Comparison of ENCODE assay signal across 8 cellular contexts in genomic region chr9:37408933-37409710, GRCh38. TPM values are rescaled to one million over a fixed set of nuclear protein-coding genes. Genes with fewer than 3 reads are reported as not detected.
DNase-seq lines count a peak whose midpoint lies in the region; ATAC-seq lines count a peak whose summit lies in the region.

No MANE protein-coding gene starts in this region.

- intact Hi-C loops in Right ventricle myocardium superior (cut with DNase I): no loop called here

- DNase-seq in activated CD4-positive, alpha-beta T cell treated with anti-CD3 and anti-CD28 coated beads, Interleukin-2, amount 50 U/mL, for 4 hours: peak; percentile 57 to 61
- peak; percentile 19 to 29 for DNase-seq in stimulated activated CD4-positive, alpha-beta T cell treated with anti-CD3 and anti-CD28 coated beads, Interleukin-15, amount 100 ng/mL, for 1 hour (ENCODE audit: low read depth in 1 of 2, low spot score in 1 of 2)
- DNase-seq in NCI-H82 (lab: John Stamatoyannopoulos, UW) (no peak), occipital lobe (lab: John Stamatoyannopoulos, UW) (no peak), Right ventricle myocardium superior (no peak), NOMO-1 treated with dmso at 0.1 percent for 144 hours (lab: John Stamatoyannopoulos, UW; ENCODE audit: unreplicated experiment) (no peak)

- ATAC-seq in GM19023 (IDR thresholded peaks at IDR 0.05; ENCODE audit: unreplicated experiment) (peak; percentile 80), HG03064 (IDR thresholded peaks at IDR 0.05; ENCODE audit: low read depth, unreplicated experiment) (peak; percentile 81), Right ventricle myocardium superior (ENCODE audit: poor library complexity) (no peak)

RNA-seq across cellular contexts. Expression of gene GRHPR, which starts 13.4 kb away (rescaled TPM):
- 61.6 TPM for total RNA-seq in occipital lobe
- total RNA-seq in Right ventricle myocardium superior: 109 TPM

RNA-seq across cellular contexts. Expression of gene ZBTB5, which starts 56.1 kb away (rescaled TPM):
- total RNA-seq in occipital lobe (22.5 TPM), Right ventricle myocardium superior (4.4 TPM)

Comparison
In these comparisons a context has a peak if more than half of its experiments do, and no peak if none do; other contexts are left out.
1. DNase-seq: peak in activated CD4-positive, alpha-beta T cell treated with anti-CD3 and anti-CD28 coated beads, Interleukin-2, amount 50 U/mL, for 4 hours (2 of 2) and stimulated activated CD4-positive, alpha-beta T cell treated with anti-CD3 and anti-CD28 coated beads, Interleukin-15, amount 100 ng/mL, for 1 hour (2 of 2); none in NCI-H82 (single experiment), occipital lobe (single experiment), Right ventricle myocardium superior (single experiment) and NOMO-1 treated with dmso at 0.1 percent for 144 hours (single experiment).